Comparison of ENCODE assay signal across 1 cellular context in the genomic region with DNA sequence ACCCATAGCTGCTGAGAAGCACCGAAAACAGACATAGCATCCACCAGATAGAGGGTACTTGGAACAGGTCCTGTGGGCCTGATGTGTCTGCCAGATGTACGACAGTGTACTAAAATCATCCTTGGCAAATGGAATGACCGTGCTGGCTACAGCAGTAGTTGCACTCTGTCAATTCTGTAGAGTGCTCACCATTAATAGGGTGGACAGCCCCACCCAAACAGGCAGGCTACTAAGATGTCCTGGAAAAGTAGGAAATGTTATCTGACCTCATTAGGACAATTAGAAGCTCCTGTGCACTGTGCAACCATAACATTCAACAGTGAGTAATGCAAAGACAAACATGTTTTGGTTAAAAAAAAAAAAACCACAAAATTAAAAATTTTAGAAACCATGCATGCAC.
TF ChIP-seq lines count a peak whose summit lies in the region.

No MANE protein-coding gene starts in this region.

TF ChIP-seq in A549, 52 proteins besides CTCF, POLR2A, EP300 and RAD21 (continued from another document):
- TF ChIP-seq, protein P1, sequence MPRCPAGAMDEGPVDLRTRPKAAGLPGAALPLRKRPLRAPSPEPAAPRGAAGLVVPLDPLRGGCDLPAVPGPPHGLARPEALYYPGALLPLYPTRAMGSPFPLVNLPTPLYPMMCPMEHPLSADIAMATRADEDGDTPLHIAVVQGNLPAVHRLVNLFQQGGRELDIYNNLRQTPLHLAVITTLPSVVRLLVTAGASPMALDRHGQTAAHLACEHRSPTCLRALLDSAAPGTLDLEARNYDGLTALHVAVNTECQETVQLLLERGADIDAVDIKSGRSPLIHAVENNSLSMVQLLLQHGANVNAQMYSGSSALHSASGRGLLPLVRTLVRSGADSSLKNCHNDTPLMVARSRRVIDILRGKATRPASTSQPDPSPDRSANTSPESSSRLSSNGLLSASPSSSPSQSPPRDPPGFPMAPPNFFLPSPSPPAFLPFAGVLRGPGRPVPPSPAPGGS (IDR thresholded peaks at IDR 0.05), result no peak
- TF ChIP-seq, protein P2, sequence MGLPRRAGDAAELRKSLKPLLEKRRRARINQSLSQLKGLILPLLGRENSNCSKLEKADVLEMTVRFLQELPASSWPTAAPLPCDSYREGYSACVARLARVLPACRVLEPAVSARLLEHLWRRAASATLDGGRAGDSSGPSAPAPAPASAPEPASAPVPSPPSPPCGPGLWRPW (IDR thresholded peaks at IDR 0.05), result no peak
- no peak for TF ChIP-seq ZFP36 (IDR thresholded peaks at IDR 0.05; ENCODE audit: borderline replicate concordance, partially characterized antibody)
- TF ChIP-seq JUNB (IDR thresholded peaks at IDR 0.05), result no peak
- no peak for TF ChIP-seq CHD2 (IDR thresholded peaks at IDR 0.05; ENCODE audit: low read length, partially characterized antibody)
